ENCODE assay signal across 1 cellular context in genomic region chr2:74146929-74147728, GRCh38.
TF ChIP-seq lines count a peak whose summit lies in the region.

No MANE protein-coding gene starts in this region.

TF ChIP-seq in endothelial cell of umbilical vein, 7 proteins besides CTCF, POLR2A, EP300 and RAD21:
- TF ChIP-seq POLR2AphosphoS5 (IDR thresholded peaks at IDR 0.05; ENCODE audit: insufficient read depth, low read depth, low read length) (no peak), JUN (IDR thresholded peaks at IDR 0.05; ENCODE audit: borderline replicate concordance, insufficient read depth, insufficient read length, low read depth) (no peak), FOS (IDR thresholded peaks at IDR 0.05; ENCODE audit: borderline replicate concordance, insufficient read depth, low read length) (no peak), EZH2 (IDR thresholded peaks at IDR 0.05; ENCODE audit: borderline replicate concordance, low read depth, low read length, severe bottlenecking) (no peak), MYC (IDR thresholded peaks at IDR 0.05; ENCODE audit: low read depth, low read length) (no peak), MAX (IDR thresholded peaks at IDR 0.05; ENCODE audit: insufficient read depth, insufficient read length) (no peak), GATA2 (IDR thresholded peaks at IDR 0.05; ENCODE audit: insufficient read depth, insufficient read length, low read depth, low read length) (no peak)
